ENCODE assay signal across 1 cellular context in the genomic region with DNA sequence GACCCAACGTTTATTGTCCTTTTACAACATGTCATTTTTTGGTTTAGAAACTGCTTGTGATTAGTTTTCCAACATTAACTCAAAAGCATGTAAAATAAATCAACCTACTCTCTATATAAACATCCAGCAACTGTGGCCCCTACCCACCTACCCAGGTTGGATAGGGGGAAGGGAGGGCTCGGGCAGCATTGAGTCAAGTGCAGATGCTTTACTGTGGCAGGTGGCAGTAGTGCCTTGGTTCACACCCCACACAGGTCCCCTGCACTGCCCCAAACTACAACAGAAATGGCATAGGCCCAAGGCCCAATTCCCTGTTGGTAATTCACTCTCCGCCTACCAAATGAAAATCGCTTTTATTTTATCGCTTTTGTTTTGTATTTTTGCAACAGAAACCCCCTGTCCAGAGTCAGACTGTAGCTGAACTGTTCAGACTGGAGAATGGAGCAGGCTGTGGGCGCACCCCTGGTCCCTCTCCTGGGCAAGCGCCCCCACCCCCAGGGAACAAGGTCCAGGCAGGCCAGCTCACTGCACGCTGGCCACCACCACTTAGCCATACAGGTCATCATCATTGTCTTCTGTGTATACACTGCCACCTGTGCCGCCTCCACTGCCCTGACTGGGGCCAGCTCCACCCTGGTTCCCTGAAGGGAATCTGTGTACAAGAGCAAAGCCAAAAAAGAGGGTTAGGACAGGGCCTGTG.
TF ChIP-seq lines count a peak whose summit lies in the region.

No MANE protein-coding gene starts in this region.

TF ChIP-seq in HepG2, 621 proteins besides CTCF, POLR2A, EP300 and RAD21:
- TF ChIP-seq, protein P1, sequence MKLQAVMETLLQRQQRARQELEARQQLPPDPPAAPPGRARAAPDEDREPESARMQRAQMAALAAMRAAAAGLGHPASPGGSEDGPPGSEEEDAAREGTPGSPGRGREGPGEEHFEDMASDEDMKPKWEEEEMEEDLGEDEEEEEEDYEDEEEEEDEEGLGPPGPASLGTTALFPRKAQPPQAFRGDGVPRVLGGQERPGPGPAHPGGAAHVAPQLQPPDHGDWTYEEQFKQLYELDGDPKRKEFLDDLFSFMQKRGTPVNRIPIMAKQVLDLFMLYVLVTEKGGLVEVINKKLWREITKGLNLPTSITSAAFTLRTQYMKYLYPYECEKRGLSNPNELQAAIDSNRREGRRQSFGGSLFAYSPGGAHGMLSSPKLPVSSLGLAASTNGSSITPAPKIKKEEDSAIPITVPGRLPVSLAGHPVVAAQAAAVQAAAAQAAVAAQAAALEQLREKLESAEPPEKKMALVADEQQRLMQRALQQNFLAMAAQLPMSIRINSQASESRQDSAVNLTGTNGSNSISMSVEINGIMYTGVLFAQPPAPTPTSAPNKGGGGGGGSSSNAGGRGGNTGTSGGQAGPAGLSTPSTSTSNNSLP (IDR thresholded peaks at IDR 0.05; ENCODE audit: low read depth, low read length): no peak
- TF ChIP-seq AGO2 (optimal IDR thresholded peaks at IDR 0.05; ENCODE audit: low read depth, low read length) (peak; percentile 43), RBM22 (optimal IDR thresholded peaks at IDR 0.05; ENCODE audit: low read length) (peak; percentile 3), ZNF749 (CRISPR knock-in tag; IDR thresholded peaks at IDR 0.05; ENCODE audit: borderline replicate concordance) (no peak), SETDB1 (CRISPR knock-in tag; IDR thresholded peaks at IDR 0.05; ENCODE audit: borderline replicate concordance) (no peak), RBFOX2 (IDR thresholded peaks at IDR 0.05; ENCODE audit: low read depth, low read length) (0 out of 2 replicates have a peak, but pooled peaks have one; percentile 27)
- TF ChIP-seq, protein P2, sequence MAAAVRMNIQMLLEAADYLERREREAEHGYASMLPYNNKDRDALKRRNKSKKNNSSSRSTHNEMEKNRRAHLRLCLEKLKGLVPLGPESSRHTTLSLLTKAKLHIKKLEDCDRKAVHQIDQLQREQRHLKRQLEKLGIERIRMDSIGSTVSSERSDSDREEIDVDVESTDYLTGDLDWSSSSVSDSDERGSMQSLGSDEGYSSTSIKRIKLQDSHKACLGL (CRISPR knock-in tag; IDR thresholded peaks at IDR 0.05): no peak
